Comparison of ENCODE assay signal across 18 cellular contexts in the genomic region with DNA sequence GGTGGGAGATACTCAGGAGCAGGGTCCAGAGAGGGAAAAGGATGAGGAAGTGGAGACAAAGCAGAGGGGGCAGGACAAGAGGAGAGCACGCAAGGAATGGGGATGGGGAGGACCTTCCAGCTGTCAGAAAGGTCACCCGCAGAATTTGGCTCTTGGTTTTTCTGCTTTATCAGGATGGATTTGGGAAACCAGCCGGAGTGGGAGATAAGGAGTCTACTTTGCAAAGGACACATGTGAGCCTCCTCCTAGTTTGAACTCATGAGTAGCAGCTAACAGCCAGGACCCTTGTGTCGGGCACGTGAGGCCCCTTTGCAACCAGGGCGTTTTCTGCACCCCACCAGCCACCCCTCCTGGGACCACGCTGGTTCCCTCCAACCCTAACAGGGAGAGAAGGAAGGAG. TPM values are rescaled to one million over a fixed set of nuclear protein-coding genes. Genes with fewer than 3 reads are reported as not detected.
A peak's percentile ranks its signal among the peaks of the same experiment; 100 is the strongest.
DNase-seq lines count a peak whose midpoint lies in the region; ATAC-seq, FAIRE-seq and TF ChIP-seq lines count a peak whose summit lies in the region.
"Had no signal": no experiment of that assay in that cellular context is flagged by ENCODE, and none has a peak within 500 bp of the region (broad histone marks: within the 10 kb centered on the region; RNA-seq: fewer than 3 reads in every experiment).

No MANE protein-coding gene starts in this region.

- H3K36me3 Mint-ChIP-seq in endothelial cell (ENCODE audit: low read depth, unreplicated experiment) = peaks cover 5% of the 10 kb centered on the region

- POLR2A ChIA-PET in IMR-90 (lab: Charles Lee; ENCODE audit: unreplicated experiment) = no interaction called here

- no peak for TF ChIP-seq CTCF in IMR-90 (conservative IDR thresholded peaks at IDR 0.05; ENCODE audit: low read depth, low read length)
- TF ChIP-seq CTCF in endothelial cell (IDR thresholded peaks at IDR 0.05; ENCODE audit: unreplicated experiment) = no peak
- TF ChIP-seq CTCF in lower leg skin (IDR thresholded peaks at IDR 0.05) = no peak

- H3K9me2 ChIP-seq in GM23248 (ENCODE audit: insufficient read depth) = no peaks in the 10 kb centered on the region

- CTCF ChIA-PET in IMR-90 (lab: Yijun Ruan, JAX) = no interaction called here

- dilution Hi-C loops in IMR-90 (cut with HindIII; ENCODE audit: low sequenced_read_pairs, unreplicated experiment) = no loop called here

- peak overlapping the region; percentile 48; the same call in 1 of the 2 replicates for H2BK120ac ChIP-seq in IMR-90 (ENCODE audit: low read depth, low read length)
- H2BK120ac ChIP-seq in mesenchymal stem cell (ENCODE audit: low read depth, low read length) = no peak overlapping the region

- H2BK12ac ChIP-seq in mesenchymal stem cell (ENCODE audit: low read length in 2 of 2) = no peak overlapping the region

- 93 to 97% methylated on average over 7 of the region's 7 CpGs for WGBS in GM23248 (ENCODE audit: low coverage in 1 of 2, low lambda C conversion rate in 2 of 2, missing lambda C conversion rate in 2 of 2), 2 experiments
- WGBS in IMR-90 (ENCODE audit: extremely low coverage in 2 of 2, insufficient read length in 1 of 2), 2 experiments = no CpG with 5 or more reads among the region's 7 CpGs
- WGBS in mesenchymal stem cell = 85% methylated on average over 5 of the region's 7 CpGs
- WGBS in lower leg skin, 2 donors = 80 to 93% methylated on average over 7 of the region's 7 CpGs
- 78 to 90% (median 82%) methylated on average over 7 of the region's 7 CpGs for WGBS in small intestine, 3 donors

- peaks cover 35% of the 10 kb centered on the region for H3K79me2 ChIP-seq in GM23248 (ENCODE audit: insufficient read depth)

- H3K4ac ChIP-seq in IMR-90 (ENCODE audit: low read depth, low read length) = peak overlapping the region; percentile 61; the same call in 1 of the 2 replicates
- peak overlapping the region in 1 of 2 experiments; percentile 64 for H3K4ac ChIP-seq in mesenchymal stem cell (ENCODE audit: low read depth in 1 of 2, low read length in 2 of 2)

- H3K79me1 ChIP-seq in IMR-90 (ENCODE audit: low read depth in 1 of 2, low read length in 2 of 2) (peaks cover 0 to 28% of the 10 kb centered on the region in 2 experiments; a peak in 2 of 4 replicates), mesenchymal stem cell (replicated peaks; ENCODE audit: low read length, poor library complexity, severe bottlenecking) (peaks cover 16% of the 10 kb centered on the region)

- H3K14ac ChIP-seq in IMR-90 (replicated peaks; ENCODE audit: low read depth, low read length) (no peak overlapping the region), mesenchymal stem cell (ENCODE audit: low read length in 2 of 2) (no peak overlapping the region)

- intact Hi-C loops in IMR-90 (cut with micrococcal nuclease) = loop anchor here (5.0 kb wide), 1 partner anchor 201 kb away; no protein-coding TSS in a partner anchor
- intact Hi-C loops in lower leg skin (cut with DNase I; ENCODE audit: low total_unique reads) = loop anchor here (2.0 kb wide), 1 partner anchor 47 kb away; no protein-coding TSS in a partner anchor

- H3K27me3 Mint-ChIP-seq in endothelial cell (ENCODE audit: unreplicated experiment) = peaks cover under 1% of the 10 kb centered on the region

- peak overlapping the region; percentile 49; the same call in 1 of the 2 replicates for H3K4me3 ChIP-seq in GM23248
- no peak overlapping the region for H3K4me3 ChIP-seq in IMR-90 (ENCODE audit: insufficient read depth, low read depth, low read length)
- H3K4me3 ChIP-seq in mesenchymal stem cell (ENCODE audit: insufficient read depth in 1 of 2, low read depth in 1 of 2, low read length in 2 of 2) = no peak overlapping the region
- no peak overlapping the region for H3K4me3 ChIP-seq in lower leg skin (ENCODE audit: low read depth, poor library complexity, severe bottlenecking)
- no peak overlapping the region for H3K4me3 ChIP-seq in small intestine (ENCODE audit: low read depth in 1 of 2, low read length in 2 of 2)
- H3K4me3 ChIP-seq: A549 had no signal

- H3K27ac ChIP-seq in GM23248 (peak overlapping the region; percentile 80), IMR-90 (ENCODE audit: insufficient read depth, low read length) (no peak overlapping the region), mesenchymal stem cell (ENCODE audit: low read length, poor library complexity, severe bottlenecking) (no peak overlapping the region), small intestine (ENCODE audit: low read depth in 1 of 2, low read length in 1 of 2) (no peak overlapping the region)
- H3K27ac ChIP-seq: A549, HL-60 had no signal

- H3K9me1 ChIP-seq in IMR-90 (ENCODE audit: insufficient read depth, low read length) = no peaks in the 10 kb centered on the region; the same call in none of the 2 replicates

- no peaks in the 10 kb centered on the region for H4K20me1 ChIP-seq in GM23248 (ENCODE audit: insufficient read depth)
- no peaks in the 10 kb centered on the region for H4K20me1 ChIP-seq in IMR-90 (ENCODE audit: insufficient read depth, low read length)

- H4K8ac ChIP-seq in IMR-90 (ENCODE audit: low read depth in 2 of 2, low read length in 2 of 2) (peak overlapping the region in 1 of 2 experiments; percentile 19; a peak in 1 of 4 replicates), mesenchymal stem cell (ENCODE audit: low read length) (peak overlapping the region; percentile 15)

- ATAC-seq in IMR-90 (ENCODE audit: low read depth) = no peak
- ATAC-seq: A549; CD8-positive, alpha-beta T cell had no signal

- H3K4me1 ChIP-seq in GM23248 (ENCODE audit: insufficient read depth) = peaks cover 27% of the 10 kb centered on the region
- no peaks in the 10 kb centered on the region for H3K4me1 ChIP-seq in IMR-90 (ENCODE audit: control insufficient read depth, insufficient read depth, low read length)
- peaks cover 5% of the 10 kb centered on the region for H3K4me1 ChIP-seq in mesenchymal stem cell (ENCODE audit: control insufficient read depth, insufficient read depth, low read depth, low read length)
- peaks cover 0 to 2% of the 10 kb centered on the region in 2 donors for H3K4me1 ChIP-seq in small intestine (ENCODE audit: control insufficient read depth in 2 of 2, insufficient read depth in 1 of 2, low read depth in 1 of 2, low read length in 1 of 2)

- no peak overlapping the region for H3K4me3 Mint-ChIP-seq in endothelial cell (ENCODE audit: unreplicated experiment)
- H3K4me3 Mint-ChIP-seq: CD14-positive monocyte; CD8-positive, alpha-beta T cell; HFFc6 had no signal

- peaks cover 22% of the 10 kb centered on the region for H3K4me1 Mint-ChIP-seq in endothelial cell (ENCODE audit: unreplicated experiment)

- TF ChIP-seq RAD21 in IMR-90 (IDR thresholded peaks at IDR 0.05; ENCODE audit: low read length) = no peak

- peak overlapping the region; percentile 55 for H2AK9ac ChIP-seq in IMR-90 (replicated peaks; ENCODE audit: low read depth, low read length, poor library complexity)

- DNase-seq in GM23248 (no peak), IMR-90 (no peak), endothelial cell (ENCODE audit: low spot score) (no peak), mesenchymal stem cell (no peak), nucleus accumbens (lab: John Stamatoyannopoulos, UW) (no peak), lower leg skin (ENCODE audit: low spot score in 2 of 2) (no peak), NCI-H1048 (lab: John Stamatoyannopoulos, UW) (no peak), small intestine (no peak)
- DNase-seq: COR-L47, DMS153, GF-D8, HFFc6 had no signal

- H3F3A ChIP-seq in GM23248 (ENCODE audit: insufficient read depth) = peaks cover 8% of the 10 kb centered on the region

- H2BK15ac ChIP-seq in IMR-90 (ENCODE audit: low read depth, low read length) (peak overlapping the region; percentile 31; the same call in 1 of the 3 replicates), mesenchymal stem cell (ENCODE audit: low read depth, poor library complexity, severe bottlenecking) (no peak overlapping the region)

- no peak for TF ChIP-seq POLR2A in IMR-90 (IDR thresholded peaks at IDR 0.05; ENCODE audit: low read depth, low read length)
- TF ChIP-seq POLR2A in lower leg skin (IDR thresholded peaks at IDR 0.05) = no peak

- no peak overlapping the region for H2BK5ac ChIP-seq in IMR-90 (ENCODE audit: low read depth, low read length, poor library complexity, severe bottlenecking)
- no peak overlapping the region for H2BK5ac ChIP-seq in mesenchymal stem cell (ENCODE audit: low read depth, low read length, poor library complexity, severe bottlenecking)

- no peak for FAIRE-seq in small intestine (lab: Jason Lieb, UNC)
- FAIRE-seq: A549, D721Med, GM19239 had no signal

- H3K23ac ChIP-seq in IMR-90 (ENCODE audit: low read depth, low read length) = no peak overlapping the region
- no peak overlapping the region for H3K23ac ChIP-seq in mesenchymal stem cell (ENCODE audit: low read length in 2 of 2)

- BruUV-seq in IMR-90 (replicated peaks; lab: Mats Ljungman, UMichigan) = no TSS peak

- H3K9me3 ChIP-seq in GM23248 (ENCODE audit: low read depth) = no peaks in the 10 kb centered on the region
- no peaks in the 10 kb centered on the region for H3K9me3 ChIP-seq in IMR-90 (ENCODE audit: control insufficient read depth, insufficient read depth, low read length)
- H3K9me3 ChIP-seq in mesenchymal stem cell (ENCODE audit: control insufficient read depth, low read length) = no peaks in the 10 kb centered on the region
- H3K9me3 ChIP-seq in small intestine (ENCODE audit: control insufficient read depth, low read depth) = no peaks in the 10 kb centered on the region
- H3K9me3 ChIP-seq: A549 had no signal

- H3K36me3 ChIP-seq in GM23248 (ENCODE audit: low read depth) = no peaks in the 10 kb centered on the region
- H3K36me3 ChIP-seq in IMR-90 (ENCODE audit: control insufficient read depth, insufficient read depth, low read length) = no peaks in the 10 kb centered on the region
- peaks cover 0 to 5% of the 10 kb centered on the region in 2 experiments for H3K36me3 ChIP-seq in mesenchymal stem cell (ENCODE audit: control insufficient read depth in 1 of 2, insufficient read depth in 2 of 2, low read depth in 1 of 2, low read length in 2 of 2)
- H3K36me3 ChIP-seq in small intestine (ENCODE audit: control insufficient read depth in 2 of 2, insufficient read depth in 2 of 2, low read length in 2 of 2) = no peaks in the 10 kb centered on the region

- in situ Hi-C loops in GM23248 (cut with MboI) (no loop called here), IMR-90 (cut with MboI; ENCODE audit: low sequenced_read_pairs) (no loop called here)

- peak overlapping the region; percentile 13; the same call in 1 of the 2 replicates for H4K91ac ChIP-seq in IMR-90 (ENCODE audit: insufficient read depth, low read depth, low read length)
- H4K91ac ChIP-seq in mesenchymal stem cell (ENCODE audit: low read length) = peak overlapping the region; percentile 15

- H3K27ac Mint-ChIP-seq in endothelial cell (ENCODE audit: unreplicated experiment) = peak overlapping the region; percentile 64
- H3K27ac Mint-ChIP-seq: CD8-positive, alpha-beta T cell; HFFc6 had no signal

- H3K4me2 ChIP-seq in GM23248 (ENCODE audit: unreplicated experiment) = peak overlapping the region; percentile 84
- no peak overlapping the region for H3K4me2 ChIP-seq in IMR-90 (ENCODE audit: low read depth, low read length)
- no peak overlapping the region for H3K4me2 ChIP-seq in mesenchymal stem cell (ENCODE audit: low read length, poor library complexity, severe bottlenecking)
- H3K4me2 ChIP-seq: A549 had no signal

- H3K27me3 ChIP-seq in GM23248 (replicated peaks; ENCODE audit: insufficient read depth) = no peaks in the 10 kb centered on the region
- H3K27me3 ChIP-seq in IMR-90 (ENCODE audit: control insufficient read depth, insufficient read depth, low read length) = no peaks in the 10 kb centered on the region
- H3K27me3 ChIP-seq in mesenchymal stem cell (ENCODE audit: control insufficient read depth in 1 of 2, insufficient read depth in 1 of 2, low read length in 2 of 2) = no peaks in the 10 kb centered on the region
- no peaks in the 10 kb centered on the region for H3K27me3 ChIP-seq in small intestine (ENCODE audit: control insufficient read depth in 2 of 2, insufficient read depth in 2 of 2, low read length in 2 of 2)

- H2BK20ac ChIP-seq in IMR-90 (ENCODE audit: low read depth, low read length) = no peak overlapping the region

- peak overlapping the region; percentile 68; the same call in 1 of the 2 replicates for H2AFZ ChIP-seq in GM23248
- H2AFZ ChIP-seq in IMR-90 (replicated peaks; ENCODE audit: low read length, poor library complexity) = peak overlapping the region; percentile 6
- H2AFZ ChIP-seq in mesenchymal stem cell (ENCODE audit: low read depth, low read length) = no peak overlapping the region

- peak overlapping the region; percentile 38; the same call in 1 of the 2 replicates for H2AK5ac ChIP-seq in IMR-90 (ENCODE audit: low read depth, low read length)
- H2AK5ac ChIP-seq in mesenchymal stem cell (ENCODE audit: low read length, severe bottlenecking) = no peak overlapping the region

- H4K5ac ChIP-seq in IMR-90 (ENCODE audit: low read depth, low read length) = no peak overlapping the region

- H3K9ac ChIP-seq in GM23248 (peak overlapping the region; percentile 62), IMR-90 (ENCODE audit: low read depth, low read length) (no peak overlapping the region), mesenchymal stem cell (ENCODE audit: low read length) (no peak overlapping the region)

- H3K18ac ChIP-seq in IMR-90 (ENCODE audit: low read depth, low read length) (no peak overlapping the region), mesenchymal stem cell (ENCODE audit: low read depth in 1 of 2, low read length in 2 of 2) (no peak overlapping the region)

- H3K9me3 Mint-ChIP-seq in endothelial cell (ENCODE audit: unreplicated experiment) = no peaks in the 10 kb centered on the region
- H3K9me3 Mint-ChIP-seq: CD14-positive monocyte; CD8-positive, alpha-beta T cell; HFFc6 had no signal

- no peak overlapping the region for H3K56ac ChIP-seq in IMR-90 (ENCODE audit: extremely low read depth, insufficient read depth, low read length)

RNA-seq across cellular contexts. Expression of a gene that starts 7.6 kb away (rescaled TPM):
- total RNA-seq in GM23248 (2014; rRNA removed; shearing (Covaris generic)) = 24.0 and 42.6 TPM in 2 replicates
- 36.9 and 38.0 TPM in 2 replicates for polyA plus RNA-seq in GM23248 (2016; fragmentation: Nextera tagmentation; extraction: Ambion mirVana)
- total RNA-seq in IMR-90 (2012; rRNA removed) = 52.2 and 55.9 TPM in 2 replicates
- 67.7 and 72.8 TPM in 2 replicates for polyA plus RNA-seq in IMR-90 (2012; rRNA removed)
- 42.3 and 47.1 TPM in 2 replicates for polyA plus RNA-seq in IMR-90 (2012; cell fraction: cytosol; rRNA removed)
- 62.2 and 62.4 TPM in 2 replicates for polyA plus RNA-seq in IMR-90 (2012; cell fraction: nucleus; rRNA removed; ENCODE audit: low replicate concordance)
- total RNA-seq in endothelial cell (ENCODE audit: unreplicated experiment) = 16.6 TPM
- polyA plus RNA-seq in mesenchymal stem cell (2013, experiment 1 of 2) = 81.3 TPM
- polyA plus RNA-seq in mesenchymal stem cell (2013, experiment 2 of 2) = 82.5 TPM
- total RNA-seq in lower leg skin = 10 to 100 TPM in 3 of 4 donors, 1 to 10 TPM in 1; 7.7 to 21.7 (median 13.9) TPM
- polyA plus RNA-seq in small intestine = 10 to 100 TPM; 12.5 to 28.6 (median 26.2) TPM

RNA-seq across cellular contexts. Expression of a gene that starts 38.9 kb away (rescaled TPM):
- 65.6 and 87.9 TPM in 2 replicates for total RNA-seq in GM23248 (2014; rRNA removed; shearing (Covaris generic))
- polyA plus RNA-seq in GM23248 (2016; fragmentation: Nextera tagmentation; extraction: Ambion mirVana) (186 and 192 TPM in 2 replicates), IMR-90 (2012; rRNA removed) (259 and 309 TPM in 2 replicates), small intestine (1,000 to 10,000 TPM in 2 of 3 donors, 100 to 1,000 TPM in 1; 569 to 2,421 (median 1,749) TPM)
- total RNA-seq in IMR-90 (2012; rRNA removed) (41.7 and 44.1 TPM in 2 replicates), endothelial cell (ENCODE audit: unreplicated experiment) (301 TPM), lower leg skin (1,000 to 10,000 TPM; 1,061 to 2,090 (median 1,325) TPM)
- polyA plus RNA-seq in IMR-90 (2012; cell fraction: cytosol; rRNA removed) = 346 and 472 TPM in 2 replicates
- 315 and 357 TPM in 2 replicates for polyA plus RNA-seq in IMR-90 (2012; cell fraction: nucleus; rRNA removed; ENCODE audit: low replicate concordance)
- polyA plus RNA-seq in mesenchymal stem cell (2013, experiment 1 of 2) = 879 TPM
- 950 TPM for polyA plus RNA-seq in mesenchymal stem cell (2013, experiment 2 of 2)
